In the genomic region with DNA sequence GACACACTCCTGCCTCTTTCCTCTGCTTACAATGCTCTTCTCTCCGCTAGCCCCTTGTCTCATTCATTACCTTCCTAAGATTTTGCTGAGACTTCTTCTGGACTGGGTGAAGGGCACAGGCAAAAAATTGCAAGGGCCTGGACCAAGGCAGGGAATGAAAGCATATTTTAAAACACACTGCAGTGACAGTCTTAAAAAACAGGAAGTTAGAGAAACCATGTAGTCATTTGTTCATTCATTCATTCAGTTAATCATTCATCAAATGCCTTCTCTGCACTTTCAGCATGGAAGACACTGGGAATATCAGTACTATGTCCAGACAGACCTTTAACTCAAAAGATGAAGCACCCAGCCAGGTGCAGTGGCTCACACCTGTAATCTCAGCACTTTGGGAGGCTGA, we compare ENCODE assay signal across 19 cellular contexts.
"Had no signal": no experiment of that assay in that cellular context is flagged by ENCODE, and none has a peak within 500 bp of the region (broad histone marks: within the 10 kb centered on the region; RNA-seq: fewer than 3 reads in every experiment).

No MANE protein-coding gene starts in this region.

- H3K27ac ChIP-seq: cardiac muscle cell, dorsolateral prefrontal cortex, gastrocnemius medialis, stomach, testis, VCaP had no signal

- H3K9me3 Mint-ChIP-seq: activated CD4-positive, alpha-beta memory T cell treated with anti-CD3 and anti-CD28 coated beads, Interleukin-2, amount 10 ng/mL, durations not matched to agents 7 days and 5 days; activated naive CD4-positive, alpha-beta T cell treated with anti-CD3 and anti-CD28 coated beads, Interleukin-2, amount 50 U/mL, for 24 hours; activated T-cell treated with anti-CD3 and anti-CD28 coated beads, Interleukin-2, amount 50 U/mL, for 24 hours had no signal

- H3K4me3 Mint-ChIP-seq: activated CD4-positive, alpha-beta memory T cell treated with anti-CD3 and anti-CD28 coated beads, Interleukin-2, amount 10 ng/mL, durations not matched to agents 7 days and 5 days; activated naive CD4-positive, alpha-beta T cell treated with anti-CD3 and anti-CD28 coated beads, Interleukin-2, amount 50 U/mL, for 24 hours; activated T-cell treated with anti-CD3 and anti-CD28 coated beads, Interleukin-2, amount 50 U/mL, for 24 hours; endodermal cell; nephron had no signal

- H3K9me3 ChIP-seq: gastrocnemius medialis, stomach, testis had no signal

- H3K27me3 Mint-ChIP-seq: activated naive CD4-positive, alpha-beta T cell treated with anti-CD3 and anti-CD28 coated beads, Interleukin-2, amount 50 U/mL, for 24 hours; activated T-cell treated with anti-CD3 and anti-CD28 coated beads, Interleukin-2, amount 50 U/mL, for 24 hours had no signal

- H3K36me3 Mint-ChIP-seq: activated naive CD4-positive, alpha-beta T cell treated with anti-CD3 and anti-CD28 coated beads, Interleukin-2, amount 50 U/mL, for 24 hours had no signal

- H3K4me1 ChIP-seq: testis had no signal

- ATAC-seq: gastrocnemius medialis had no signal

- FAIRE-seq: islet of Langerhans had no signal

- H3K27me3 ChIP-seq: cardiac muscle cell, dorsolateral prefrontal cortex, gastrocnemius medialis, stomach, testis had no signal

- DNase-seq: activated CD4-positive, alpha-beta memory T cell treated with anti-CD3 and anti-CD28 coated beads, Interleukin-2, amount 10 ng/mL, durations not matched to agents 7 days and 5 days; activated effector memory CD4-positive, alpha-beta T cell treated with anti-CD3 and anti-CD28 coated beads, Interleukin-2, amount 50 U/mL, for 16 hours; activated T-cell treated with anti-CD3 and anti-CD28 coated beads, Interleukin-2, amount 50 U/mL, for 24 hours; dorsolateral prefrontal cortex; endodermal cell; erythroblast; gastrocnemius medialis; nucleus accumbens; posterior cingulate gyrus; stimulated activated CD4-positive, alpha-beta T cell treated with anti-CD3 and anti-CD28 coated beads, Interleukin-4, amount 100 ng/mL, for 4 hours; stimulated activated CD8-positive, alpha-beta memory T cell treated with anti-CD3 and anti-CD28 coated beads, Interleukin-4, amount 100 ng/mL, for 48 hours; stomach; testis had no signal

- H3K27ac Mint-ChIP-seq: activated CD4-positive, alpha-beta memory T cell treated with anti-CD3 and anti-CD28 coated beads, Interleukin-2, amount 10 ng/mL, durations not matched to agents 7 days and 5 days; activated naive CD4-positive, alpha-beta T cell treated with anti-CD3 and anti-CD28 coated beads, Interleukin-2, amount 50 U/mL, for 24 hours; activated T-cell treated with anti-CD3 and anti-CD28 coated beads, Interleukin-2, amount 50 U/mL, for 24 hours; endodermal cell; nephron had no signal

- H3K36me3 ChIP-seq: cardiac muscle cell, gastrocnemius medialis, stomach had no signal

- H3K4me3 ChIP-seq: cardiac muscle cell, dorsolateral prefrontal cortex, gastrocnemius medialis, skin epidermis, stomach, testis had no signal
